Comparison of ENCODE assay signal across 2 cellular contexts in the genomic region with DNA sequence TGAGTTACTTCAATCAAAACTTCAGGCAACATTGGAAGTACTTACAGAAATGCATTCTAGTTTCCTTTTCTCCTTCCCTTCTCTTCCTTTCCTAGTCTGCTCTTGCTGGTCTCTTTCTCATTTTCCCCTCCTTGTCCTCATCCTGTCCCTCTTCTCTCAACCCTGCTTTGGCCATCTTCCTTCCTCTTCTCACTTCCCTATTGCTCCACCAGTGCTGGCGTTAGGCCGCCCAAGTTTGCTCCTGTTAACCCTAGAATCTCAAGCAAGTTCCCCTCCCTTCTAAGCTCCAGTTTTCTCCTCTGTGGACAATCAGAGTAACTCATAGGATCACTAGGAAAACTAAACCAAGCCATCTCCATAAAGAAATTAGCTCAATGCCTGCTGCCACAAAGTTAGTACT.
TF ChIP-seq lines count a peak whose summit lies in the region.

No MANE protein-coding gene starts in this region.

TF ChIP-seq in liver, 16 proteins besides CTCF, POLR2A, EP300 and RAD21:
- TF ChIP-seq TAF1 (conservative IDR thresholded peaks at IDR 0.05) (no peak), YY1 (IDR thresholded peaks at IDR 0.05) (peak; percentile 13)

TF ChIP-seq in HepG2, 621 proteins besides CTCF, POLR2A, EP300 and RAD21:
- no peak for TF ChIP-seq CENPX (CRISPR knock-in tag; IDR thresholded peaks at IDR 0.05)
- no peak for TF ChIP-seq PPARG (CRISPR knock-in tag; conservative IDR thresholded peaks at IDR 0.05)
- no peak for TF ChIP-seq ZNF296 (CRISPR knock-in tag; conservative IDR thresholded peaks at IDR 0.05)
- no peak for TF ChIP-seq DNMT3B (CRISPR knock-in tag; conservative IDR thresholded peaks at IDR 0.05)
- TF ChIP-seq, protein P1, sequence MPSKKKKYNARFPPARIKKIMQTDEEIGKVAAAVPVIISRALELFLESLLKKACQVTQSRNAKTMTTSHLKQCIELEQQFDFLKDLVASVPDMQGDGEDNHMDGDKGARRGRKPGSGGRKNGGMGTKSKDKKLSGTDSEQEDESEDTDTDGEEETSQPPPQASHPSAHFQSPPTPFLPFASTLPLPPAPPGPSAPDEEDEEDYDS (CRISPR knock-in tag; IDR thresholded peaks at IDR 0.05), result no peak
- TF ChIP-seq YY1 (IDR thresholded peaks at IDR 0.05; ENCODE audit: insufficient read depth, insufficient replicate concordance, low read depth, low read length), result no peak
- TF ChIP-seq, protein P2, sequence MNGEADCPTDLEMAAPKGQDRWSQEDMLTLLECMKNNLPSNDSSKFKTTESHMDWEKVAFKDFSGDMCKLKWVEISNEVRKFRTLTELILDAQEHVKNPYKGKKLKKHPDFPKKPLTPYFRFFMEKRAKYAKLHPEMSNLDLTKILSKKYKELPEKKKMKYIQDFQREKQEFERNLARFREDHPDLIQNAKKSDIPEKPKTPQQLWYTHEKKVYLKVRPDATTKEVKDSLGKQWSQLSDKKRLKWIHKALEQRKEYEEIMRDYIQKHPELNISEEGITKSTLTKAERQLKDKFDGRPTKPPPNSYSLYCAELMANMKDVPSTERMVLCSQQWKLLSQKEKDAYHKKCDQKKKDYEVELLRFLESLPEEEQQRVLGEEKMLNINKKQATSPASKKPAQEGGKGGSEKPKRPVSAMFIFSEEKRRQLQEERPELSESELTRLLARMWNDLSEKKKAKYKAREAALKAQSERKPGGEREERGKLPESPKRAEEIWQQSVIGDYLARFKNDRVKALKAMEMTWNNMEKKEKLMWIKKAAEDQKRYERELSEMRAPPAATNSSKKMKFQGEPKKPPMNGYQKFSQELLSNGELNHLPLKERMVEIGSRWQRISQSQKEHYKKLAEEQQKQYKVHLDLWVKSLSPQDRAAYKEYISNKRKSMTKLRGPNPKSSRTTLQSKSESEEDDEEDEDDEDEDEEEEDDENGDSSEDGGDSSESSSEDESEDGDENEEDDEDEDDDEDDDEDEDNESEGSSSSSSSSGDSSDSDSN (CRISPR knock-in tag; IDR thresholded peaks at IDR 0.05), result no peak
- TF ChIP-seq PRMT3 (CRISPR knock-in tag; IDR thresholded peaks at IDR 0.05; ENCODE audit: borderline replicate concordance, low read depth), result no peak
